ENCODE assay signal across 24 cellular contexts in the genomic region with DNA sequence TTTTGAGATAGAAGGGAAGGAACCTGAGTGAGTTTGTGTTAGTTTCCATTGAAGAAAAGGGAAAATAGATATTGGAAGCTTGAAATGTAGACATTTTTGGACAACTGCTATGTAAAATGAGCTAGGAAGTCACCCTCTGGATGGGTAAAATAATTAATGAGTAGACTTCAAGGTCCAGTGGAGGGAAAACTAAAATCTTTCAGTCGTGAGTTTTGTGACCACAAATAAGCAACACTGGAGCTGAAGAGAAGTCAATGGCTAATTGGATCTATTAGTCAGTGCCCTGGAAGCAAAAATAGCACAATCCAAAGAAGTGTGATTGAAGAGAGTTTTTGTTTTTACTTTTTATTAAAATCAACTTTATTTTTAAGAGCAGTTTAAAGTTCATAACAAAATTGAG.
"Had no signal": no experiment of that assay in that cellular context is flagged by ENCODE, and none has a peak within 500 bp of the region (broad histone marks: within the 10 kb centered on the region; RNA-seq: fewer than 3 reads in every experiment).

No MANE protein-coding gene starts in this region.

- H3K36me3 ChIP-seq: MG63, SJSA1 had no signal

- H3K4me3 ChIP-seq: MG63, SJSA1, SK-N-MC had no signal

- H3K27ac ChIP-seq: SJSA1, SK-N-MC had no signal

- H3K4me1 ChIP-seq: SJSA1 had no signal

- ATAC-seq: HepG2 had no signal

- DNase-seq: IMR-90, Karpas-422, KG1, MG63, NCI-H1092, NCI-H1105 treated with DMSO at 0.1 percent for 48 hours, NCI-H1417 treated with DMSO at 0.1 percent for 48 hours, NCI-H146, NCI-H1694 treated with DMSO at 0.1 percent for 48 hours, NCI-H1930, NCI-H2081, NCI-H2107, NCI-H226, NCI-H446, NCI-H510A, NCI-H524 treated with DMSO at 0.1 percent for 48 hours, NCI-H69, NCI-H774, Right ventricle myocardium superior, RPMI8226, SIG-M5 had no signal

- H3K9me3 ChIP-seq: MG63, SJSA1 had no signal

- H3K27me3 ChIP-seq: MG63, SJSA1 had no signal
